Comparison of ENCODE assay signal across 8 cellular contexts in genomic region chr11:2885676-2886081, GRCh38. TPM values are rescaled to one million over a fixed set of nuclear protein-coding genes. Genes with fewer than 3 reads are reported as not detected.
A peak's percentile ranks its signal among the peaks of the same experiment; 100 is the strongest.
DNase-seq lines count a peak whose midpoint lies in the region; ATAC-seq, FAIRE-seq and TF ChIP-seq lines count a peak whose summit lies in the region.

Gene CDKN1C, minus strand, starts transcription at chr11:2885775. Its CDS starts 319 bp downstream, at chr11:2885456.

- H2AFZ ChIP-seq in endothelial cell of umbilical vein (ENCODE audit: low read depth, low read length), result peak within 1 kb of the TSS; percentile 84

- no TSS peak for BruUV-seq in endothelial cell of umbilical vein (replicated peaks; lab: Mats Ljungman, UMichigan)

- no peaks in the 10 kb centered on the region for H3K9me3 ChIP-seq in endothelial cell of umbilical vein (replicated peaks; ENCODE audit: control insufficient read depth, insufficient read depth, low read length)
- no peaks in the 10 kb centered on the region for H3K9me3 ChIP-seq in mononuclear cell (ENCODE audit: low read depth, low read length)

- H3K4me3 ChIP-seq in endothelial cell of umbilical vein (replicated peaks in 1 of 3; ENCODE audit: insufficient read depth in 1 of 3, low read depth in 1 of 3, low read length in 3 of 3) (peak within 1 kb of the TSS in 2 of 3 experiments; percentile 12 to 44), mononuclear cell (ENCODE audit: low read length) (peak within 1 kb of the TSS; percentile 52)

- peak; percentile 63 for ATAC-seq in HG03439 (IDR thresholded peaks at IDR 0.05; ENCODE audit: unreplicated experiment)

- H3K27me3 ChIP-seq in endothelial cell of umbilical vein (ENCODE audit: control insufficient read depth in 2 of 2, insufficient read depth in 2 of 2, low read length in 2 of 2), result peaks cover 3 to 14% of the 10 kb centered on the region in 2 experiments
- H3K27me3 ChIP-seq in mononuclear cell (ENCODE audit: insufficient read depth, low read length), result peaks cover 24% of the 10 kb centered on the region

- peaks cover 8% of the 10 kb centered on the region for H3K4me1 ChIP-seq in endothelial cell of umbilical vein (ENCODE audit: control insufficient read depth, extremely low read depth, insufficient read depth, low read length)
- peaks cover 18% of the 10 kb centered on the region for H3K4me1 ChIP-seq in mononuclear cell (ENCODE audit: insufficient read depth, low read length)

- dilution Hi-C loops in endothelial cell of umbilical vein (cut with MboI; ENCODE audit: extremely low pct_ligation_motif_present, low sequenced_read_pairs), result no loop called here

- H4K20me1 ChIP-seq in endothelial cell of umbilical vein (replicated peaks; ENCODE audit: control insufficient read depth, extremely low read depth, insufficient read depth, low read length), result no peaks in the 10 kb centered on the region

- H3K9me1 ChIP-seq in endothelial cell of umbilical vein (replicated peaks; ENCODE audit: control insufficient read depth, extremely low read depth, insufficient read depth, low read length), result no peaks in the 10 kb centered on the region

- intact Hi-C loops in endothelial cell of umbilical vein (cut with micrococcal nuclease), result loop anchor here (5.0 to 10.0 kb wide), 3 partner anchors 111 to 581 kb away; partner anchors contain the start of genes C11orf21 and TSPAN32

- POLR2A ChIA-PET in endothelial cell of umbilical vein (lab: Charles Lee), result interaction anchor here (1.7 kb wide), 1 partner anchor 43 kb away, joined by 5 read pairs; the partner anchor contains the start of gene PHLDA2

- TF ChIP-seq POLR2A in endothelial cell of umbilical vein (IDR thresholded peaks at IDR 0.05; ENCODE audit: low read depth, low read length), result no peak

- CTCF ChIA-PET in endothelial cell of umbilical vein (lab: Charles Lee), result interaction anchor here (1.0 to 16.2 kb wide), 3 partner anchors 352 to 691 kb away, joined by 3 to 711 read pairs (median 3); no protein-coding TSS in a partner anchor

- no peak within 1 kb of the TSS for H3K9ac ChIP-seq in endothelial cell of umbilical vein (replicated peaks; ENCODE audit: extremely low read depth, insufficient read depth, low read length)

- DNase-seq in AG09319 (ENCODE audit: extremely low read depth, low read depth) (peak; percentile 52), GM19240 (ENCODE audit: insufficient read length, low spot score) (peak; percentile 93), NCI-H82 (lab: John Stamatoyannopoulos, UW) (peak; percentile 75), activated T-cell treated with anti-CD3 and anti-CD28 coated beads for 1 hour (ENCODE audit: low read depth) (peak; percentile 80), endothelial cell of umbilical vein (ENCODE audit: low read depth, low spot score) (peak; percentile 88)
- peak; percentile 60 to 73 for DNase-seq in stimulated activated CD8-positive, alpha-beta memory T cell treated with anti-CD3 and anti-CD28 coated beads, Interleukin-2, amount 100 ng/mL, for 48 hours (ENCODE audit: low read depth in 2 of 2)

- TF ChIP-seq CTCF in AG09319 (IDR thresholded peaks at IDR 0.05; ENCODE audit: low read depth, low read length) (no peak), endothelial cell of umbilical vein (IDR thresholded peaks at IDR 0.05; ENCODE audit: extremely low read depth in 1 of 2, insufficient read depth in 1 of 2, low read depth in 1 of 2, low read length in 2 of 2) (no peak)

- no peaks in the 10 kb centered on the region for H3K79me2 ChIP-seq in endothelial cell of umbilical vein (ENCODE audit: control insufficient read depth, insufficient read depth, low read length)

- H3K27ac ChIP-seq in endothelial cell of umbilical vein (ENCODE audit: insufficient read depth, low read depth, low read length), result no peak within 1 kb of the TSS

- peak within 1 kb of the TSS; percentile 73 for H3K4me2 ChIP-seq in endothelial cell of umbilical vein (ENCODE audit: insufficient read depth, low read length)

- FAIRE-seq in endothelial cell of umbilical vein (lab: Jason Lieb, UNC), result peak; percentile 55

- H3K36me3 ChIP-seq in endothelial cell of umbilical vein (ENCODE audit: control insufficient read depth in 2 of 2, extremely low read depth in 1 of 2, insufficient read depth in 2 of 2, low read length in 2 of 2), result no peaks in the 10 kb centered on the region

TF ChIP-seq in endothelial cell of umbilical vein, 7 proteins besides CTCF, POLR2A, EP300 and RAD21:
- TF ChIP-seq FOS (IDR thresholded peaks at IDR 0.05; ENCODE audit: borderline replicate concordance, insufficient read depth, low read length), result no peak
- no peak for TF ChIP-seq POLR2AphosphoS5 (IDR thresholded peaks at IDR 0.05; ENCODE audit: insufficient read depth, low read depth, low read length)
- no peak for TF ChIP-seq MAX (IDR thresholded peaks at IDR 0.05; ENCODE audit: insufficient read depth, insufficient read length)
- no peak for TF ChIP-seq GATA2 (IDR thresholded peaks at IDR 0.05; ENCODE audit: insufficient read depth, insufficient read length, low read depth, low read length)
- TF ChIP-seq MYC (IDR thresholded peaks at IDR 0.05; ENCODE audit: low read depth, low read length), result no peak
- no peak for TF ChIP-seq JUN (IDR thresholded peaks at IDR 0.05; ENCODE audit: borderline replicate concordance, insufficient read depth, insufficient read length, low read depth)
- TF ChIP-seq EZH2 (IDR thresholded peaks at IDR 0.05; ENCODE audit: borderline replicate concordance, low read depth, low read length, severe bottlenecking), result no peak

RNA-seq across cellular contexts. Expression of gene CDKN1C, which starts in this region (rescaled TPM):
- total RNA-seq in endothelial cell of umbilical vein (5.2 and 9.0 TPM in 2 replicates), mononuclear cell (12.2 TPM)
- 4.1 and 6.6 TPM in 2 replicates for polyA plus RNA-seq in endothelial cell of umbilical vein
- 1.6 and 2.5 TPM in 2 replicates for polyA plus RNA-seq in endothelial cell of umbilical vein (2011; cell fraction: cytosol; rRNA removed)
- polyA plus RNA-seq in endothelial cell of umbilical vein (2011; cell fraction: nucleus; rRNA removed), result 1.9 TPM in 2 replicates
- 0.99 and 2.3 TPM in 2 replicates for polyA plus RNA-seq in endothelial cell of umbilical vein (2012)
- polyA minus RNA-seq in endothelial cell of umbilical vein, result 1.4 and 2.4 TPM in 2 replicates
- 55.3 TPM for polyA minus RNA-seq in endothelial cell of umbilical vein (2011; cell fraction: cytosol; rRNA and poly(A)+ RNA removed)
- polyA minus RNA-seq in endothelial cell of umbilical vein (2011; cell fraction: nucleus; rRNA and poly(A)+ RNA removed), result 0.63 and 2.2 TPM in 2 replicates
